In genomic region chr11:12016246-12016645, GRCh38 we compare ENCODE assay signal across 1 cellular context.
TF ChIP-seq lines count a peak whose summit lies in the region.

No MANE protein-coding gene starts in this region.

TF ChIP-seq in SK-N-SH, 30 proteins besides CTCF, POLR2A, EP300 and RAD21:
- TF ChIP-seq PBX3 (IDR thresholded peaks at IDR 0.05), result no peak
- no peak for TF ChIP-seq RFX5 (IDR thresholded peaks at IDR 0.05; ENCODE audit: low read length)
- no peak for TF ChIP-seq ELF1 (IDR thresholded peaks at IDR 0.05)
- peak; percentile 37; the same call in 1 of the 2 replicates for TF ChIP-seq SMC3 (IDR thresholded peaks at IDR 0.05; ENCODE audit: low read depth, low read length)
